Comparison of ENCODE assay signal across 21 cellular contexts in genomic region chr14:98853063-98853729, GRCh38.
DNase-seq lines count a peak whose midpoint lies in the region; ATAC-seq, FAIRE-seq and TF ChIP-seq lines count a peak whose summit lies in the region.
"Had no signal": no experiment of that assay in that cellular context is flagged by ENCODE, and none has a peak within 500 bp of the region (broad histone marks: within the 10 kb centered on the region; RNA-seq: fewer than 3 reads in every experiment).

No MANE protein-coding gene starts in this region.

- H3K4me3 ChIP-seq in H7 (ENCODE audit: insufficient read depth, low read depth, low read length) (no peak overlapping the region), SJSA1 (no peak overlapping the region), H1 (ENCODE audit: extremely low read depth in 1 of 4, insufficient read depth in 2 of 4, low read depth in 3 of 4, low read length in 4 of 4) (no peak overlapping the region), mesendoderm (ENCODE audit: low read length) (no peak overlapping the region)

- FAIRE-seq in H1 (lab: Jason Lieb, UNC), result no peak
- FAIRE-seq: A204.1, G401.6, GM12892, GM18507 had no signal

- H3K36me3 ChIP-seq in H7 (replicated peaks; ENCODE audit: control insufficient read depth, insufficient read depth, low read length), result no peaks in the 10 kb centered on the region
- no peaks in the 10 kb centered on the region for H3K36me3 ChIP-seq in SJSA1
- no peaks in the 10 kb centered on the region for H3K36me3 ChIP-seq in H1 (ENCODE audit: control insufficient read depth in 2 of 4, insufficient read depth in 4 of 4, low read length in 3 of 4)
- no peaks in the 10 kb centered on the region for H3K36me3 ChIP-seq in mesendoderm (ENCODE audit: control insufficient read depth, insufficient read depth, low read length)
- H3K36me3 ChIP-seq: BE2C had no signal

- H2BK120ac ChIP-seq in H1 (replicated peaks; ENCODE audit: low read depth, low read length), result no peak overlapping the region
- no peak overlapping the region for H2BK120ac ChIP-seq in mesendoderm (ENCODE audit: low read depth, low read length)

- CTCF ChIA-PET in H1 (lab: Charles Lee; ENCODE audit: partially characterized antibody), result interaction anchor here (0.7 kb wide), 1 partner anchor 60 kb away, joined by 3 read pairs; no protein-coding TSS in a partner anchor

- peak; percentile 40 to 48; a peak in 3 of 4 replicates for TF ChIP-seq RAD21 in H1 (IDR thresholded peaks at IDR 0.05 in 1 of 2, conservative IDR thresholded peaks at IDR 0.05 in 1 of 2; ENCODE audit: low read depth in 2 of 2, low read length in 2 of 2)

- no peak for TF ChIP-seq EP300 in H1 (IDR thresholded peaks at IDR 0.05; ENCODE audit: borderline replicate concordance in 1 of 2, low read depth in 2 of 2, low read length in 2 of 2)

- POLR2A ChIA-PET in H1 (lab: Charles Lee; ENCODE audit: partially characterized antibody), result no interaction called here

- ATAC-seq in GM18909 (IDR thresholded peaks at IDR 0.05; ENCODE audit: poor library complexity, unreplicated experiment), result no peak
- ATAC-seq: HCT116 had no signal

- TF ChIP-seq CTCF in H1 (IDR thresholded peaks at IDR 0.05; ENCODE audit: control extremely low read depth in 1 of 3, insufficient read depth in 1 of 3, low read depth in 1 of 3, low read length in 3 of 3), result peak in 1 of 3 experiments; percentile 13; a peak in 1 of 4 replicates

- no peak overlapping the region for H3K18ac ChIP-seq in H1 (ENCODE audit: extremely low read depth, low read length)
- H3K18ac ChIP-seq in mesendoderm (ENCODE audit: low read length), result no peak overlapping the region

- no peak overlapping the region for H4K91ac ChIP-seq in H1 (replicated peaks; ENCODE audit: insufficient read length, low read length)

- no peaks in the 10 kb centered on the region for H4K20me1 ChIP-seq in H1 (replicated peaks in 1 of 2; ENCODE audit: control insufficient read depth in 1 of 2, insufficient read depth in 2 of 2, low read length in 2 of 2)

- H3K56ac ChIP-seq in H1 (replicated peaks; ENCODE audit: insufficient read length, low read depth, low read length) (no peak overlapping the region), mesendoderm (ENCODE audit: low read length) (no peak overlapping the region)

- H2AK5ac ChIP-seq in H1 (ENCODE audit: low read depth, low read length) (no peak overlapping the region), mesendoderm (ENCODE audit: low read length) (no peak overlapping the region)

- H3K4me2 ChIP-seq in H1 (ENCODE audit: insufficient read depth in 1 of 2, low read depth in 2 of 2, low read length in 2 of 2) (no peak overlapping the region), mesendoderm (ENCODE audit: low read length) (no peak overlapping the region)

- WGBS in H1 (ENCODE audit: extremely low coverage in 1 of 2, insufficient coverage in 1 of 2, insufficient read length in 1 of 2, insufficient replicate concordance in 2 of 2, low coverage in 1 of 2, low lambda C conversion rate in 2 of 2, missing lambda C conversion rate in 1 of 2), 2 experiments, result 87% methylated on average over 10 of the region's 10 CpGs; no CpG with 5 or more reads in 1 of the 2 experiments
- WGBS in mesendoderm (ENCODE audit: extremely low coverage, insufficient coverage, low lambda C conversion rate), result no CpG with 5 or more reads among the region's 10 CpGs

- no peaks in the 10 kb centered on the region for H3K27me3 ChIP-seq in H7 (ENCODE audit: control insufficient read depth, insufficient read depth, low read length)
- no peaks in the 10 kb centered on the region for H3K27me3 ChIP-seq in SJSA1 (replicated peaks)
- H3K27me3 ChIP-seq in H1 (replicated peaks in 1 of 4; ENCODE audit: control insufficient read depth in 3 of 4, extremely low read depth in 1 of 4, insufficient read depth in 3 of 4, low read length in 3 of 4), result no peaks in the 10 kb centered on the region
- H3K27me3 ChIP-seq in mesendoderm (ENCODE audit: insufficient read depth, low read length, poor library complexity), result no peaks in the 10 kb centered on the region
- H3K27me3 ChIP-seq: BE2C had no signal

- H3K79me1 ChIP-seq in H1 (ENCODE audit: low read depth, low read length) (no peaks in the 10 kb centered on the region), mesendoderm (ENCODE audit: low read length) (no peaks in the 10 kb centered on the region)

- H3K9me3 ChIP-seq in SJSA1 (replicated peaks) (no peaks in the 10 kb centered on the region), H1 (ENCODE audit: insufficient read depth in 2 of 2, low read depth in 1 of 2, low read length in 1 of 2) (no peaks in the 10 kb centered on the region; a peak in 1 of 4 replicates)
- H3K9me3 ChIP-seq: BE2C had no signal

- DNase-seq in H7, result peak; percentile 43
- DNase-seq in SJSA1 (ENCODE audit: low read depth in 1 of 2, low spot score in 2 of 2), result no peak
- no peak for DNase-seq in H1 (ENCODE audit: low read depth in 1 of 2, low spot score in 2 of 2)
- no peak for DNase-seq in mesendoderm
- DNase-seq in DMS153 treated with DMSO at 0.1 percent for 48 hours (lab: John Stamatoyannopoulos, UW; ENCODE audit: unreplicated experiment), result no peak
- no peak for DNase-seq in ureter (ENCODE audit: low spot score)
- DNase-seq: ACHN; BE2C; C1 segment of cervical spinal cord; CD4-positive, CD25-positive, alpha-beta regulatory T cell; CD8-positive, alpha-beta memory T cell; COR-L47; DMS 273 treated with DMSO at 0.1 percent for 48 hours; HFFc6 had no signal

- H2BK5ac ChIP-seq in H1 (ENCODE audit: low read depth, low read length) (no peak overlapping the region), mesendoderm (ENCODE audit: low read length) (no peak overlapping the region)

- H4K8ac ChIP-seq in H1 (ENCODE audit: extremely low read depth, insufficient read depth, low read length) (no peak overlapping the region), mesendoderm (ENCODE audit: low read depth, low read length) (no peak overlapping the region)

- H2BK12ac ChIP-seq in H1 (ENCODE audit: low read depth, low read length), result no peak overlapping the region

- peaks cover 16% of the 10 kb centered on the region for H3K4me1 ChIP-seq in SJSA1 (replicated peaks)
- H3K4me1 ChIP-seq in H1 (replicated peaks in 1 of 4; ENCODE audit: control insufficient read depth in 3 of 4, insufficient read depth in 4 of 4, low read length in 3 of 4), result peaks cover 0 to 3% (median 1%) of the 10 kb centered on the region in 4 experiments; a peak in 2 of 7 replicates
- peaks cover 3% of the 10 kb centered on the region for H3K4me1 ChIP-seq in mesendoderm (ENCODE audit: control insufficient read depth, low read depth, low read length)
- H3K4me1 ChIP-seq: BE2C had no signal

- H3K9ac ChIP-seq in H1 (replicated peaks in 1 of 4; ENCODE audit: extremely low read depth in 1 of 4, low read depth in 3 of 4, low read length in 3 of 4) (no peak overlapping the region), mesendoderm (ENCODE audit: low read length) (no peak overlapping the region)

- H3K14ac ChIP-seq in H1 (ENCODE audit: insufficient read length), result no peak overlapping the region

- H3K4ac ChIP-seq in H1 (replicated peaks; ENCODE audit: insufficient read length, low read depth, low read length) (no peak overlapping the region), mesendoderm (ENCODE audit: low read depth, low read length) (peak overlapping the region; percentile 24)

- H3K79me2 ChIP-seq in H1 (ENCODE audit: control insufficient read depth in 1 of 2, insufficient read depth in 2 of 2, low read length in 2 of 2) (no peaks in the 10 kb centered on the region), mesendoderm (ENCODE audit: control insufficient read depth, insufficient read depth, low read length) (no peaks in the 10 kb centered on the region)

- H3K23ac ChIP-seq in H1 (ENCODE audit: insufficient read length), result no peak overlapping the region
- H3K23ac ChIP-seq in mesendoderm (ENCODE audit: low read length), result no peak overlapping the region

- H2BK15ac ChIP-seq in H1 (ENCODE audit: low read length) (no peak overlapping the region), mesendoderm (replicated peaks; ENCODE audit: low read depth) (no peak overlapping the region)

- no peak overlapping the region for H2BK20ac ChIP-seq in H1 (ENCODE audit: low read length)

- no peaks in the 10 kb centered on the region for H3K23me2 ChIP-seq in H1 (ENCODE audit: low read depth, low read length)

- H2AFZ ChIP-seq in H1 (ENCODE audit: low read length), result peak overlapping the region; percentile 19; the same call in 1 of the 2 replicates

- H3K27ac ChIP-seq in SJSA1, result peak overlapping the region; percentile 57
- no peak overlapping the region for H3K27ac ChIP-seq in H1 (ENCODE audit: low read depth, low read length)
- H3K27ac ChIP-seq in mesendoderm (ENCODE audit: low read depth, low read length), result no peak overlapping the region
- H3K27ac ChIP-seq: HL-60 had no signal

- no peak for TF ChIP-seq POLR2A in H1 (IDR thresholded peaks at IDR 0.05; ENCODE audit: control extremely low read depth in 1 of 2, low read depth in 2 of 2, low read length in 2 of 2)

- H4K5ac ChIP-seq in H1 (ENCODE audit: insufficient read length, low read depth, low read length) (no peak overlapping the region), mesendoderm (ENCODE audit: low read length) (no peak overlapping the region)

TF ChIP-seq in H1, 55 proteins besides CTCF, POLR2A, EP300 and RAD21:
- TF ChIP-seq SRF (IDR thresholded peaks at IDR 0.05; ENCODE audit: low read depth, low read length), result peak; percentile 80; the same call in 1 of the 2 replicates
- no peak for TF ChIP-seq ZNF274 (IDR thresholded peaks at IDR 0.05; ENCODE audit: borderline replicate concordance, extremely low read depth, low read length)
